Comparison of ENCODE assay signal across 8 cellular contexts in genomic region chr1:7771673-7772299, GRCh38. TPM values are rescaled to one million over a fixed set of nuclear protein-coding genes. Genes with fewer than 3 reads are reported as not detected.
A peak's percentile ranks its signal among the peaks of the same experiment; 100 is the strongest.
DNase-seq lines count a peak whose midpoint lies in the region; ATAC-seq, FAIRE-seq and TF ChIP-seq lines count a peak whose summit lies in the region.

No MANE protein-coding gene starts in this region.

- ATAC-seq in GM18861 (IDR thresholded peaks at IDR 0.05; ENCODE audit: unreplicated experiment): peak; percentile 13

- no peaks in the 10 kb centered on the region for H3K27me3 ChIP-seq in mucosa of rectum (ENCODE audit: control insufficient read depth in 2 of 2, insufficient read depth in 2 of 2, low read length in 2 of 2)

- H3K4me3 ChIP-seq in cardiac fibroblast (replicated peaks in 1 of 2; ENCODE audit: low read depth in 2 of 2, low read length in 2 of 2): peak overlapping the region; percentile 80 to 92
- H3K4me3 ChIP-seq in mucosa of rectum (ENCODE audit: low read length in 2 of 2): peak overlapping the region; percentile 76 to 95

- peaks cover 7 to 10% of the 10 kb centered on the region in 2 donors for H3K4me1 ChIP-seq in mucosa of rectum (ENCODE audit: control insufficient read depth in 2 of 2, insufficient read depth in 2 of 2, low read length in 2 of 2)

- peak; percentile 17 for DNase-seq in HuH-7 (ENCODE audit: low spot score)
- DNase-seq in cardiac fibroblast (ENCODE audit: low read depth in 2 of 2): peak; percentile 2 to 9
- DNase-seq in GM12892 (ENCODE audit: insufficient read length): no peak
- DNase-seq in NCI-H2029 treated with DMSO at 0.1 percent for 48 hours (lab: John Stamatoyannopoulos, UW): no peak
- no peak for DNase-seq in iPS-NIHi11 (ENCODE audit: low spot score)
- DNase-seq in NCI-H1048 (lab: John Stamatoyannopoulos, UW): no peak

- no peak for TF ChIP-seq POLR2A in GM12892 (IDR thresholded peaks at IDR 0.05; ENCODE audit: low read depth, low read length)

- no peak for FAIRE-seq in GM12892 (lab: Jason Lieb, UNC)

- TF ChIP-seq CTCF in cardiac fibroblast (IDR thresholded peaks at IDR 0.05; ENCODE audit: low read depth, low read length): no peak

- peak overlapping the region; percentile 85 to 97 for H3K9ac ChIP-seq in mucosa of rectum (ENCODE audit: low read depth in 1 of 2, low read length in 2 of 2)

- no peaks in the 10 kb centered on the region for H3K9me3 ChIP-seq in mucosa of rectum (ENCODE audit: control insufficient read depth in 2 of 2, low read length in 2 of 2)

- H3K27ac ChIP-seq in mucosa of rectum (ENCODE audit: low read depth in 2 of 2, low read length in 2 of 2): peak overlapping the region; percentile 96 to 97

- H3K36me3 ChIP-seq in mucosa of rectum (ENCODE audit: control insufficient read depth in 2 of 2, insufficient read depth in 2 of 2, low read length in 2 of 2): peaks cover 8 to 14% of the 10 kb centered on the region in 2 donors

RNA-seq across cellular contexts. Expression of gene VAMP3, which starts 0.7 kb away (rescaled TPM):
- 8.5 TPM for polyA plus RNA-seq in GM12892 (2012; ENCODE audit: missing spikeins)

RNA-seq across cellular contexts. Expression of gene PER3, which starts 12.3 kb away (rescaled TPM):
- 0.93 TPM for polyA plus RNA-seq in GM12892 (2012; ENCODE audit: missing spikeins)

Comparison
In these comparisons a context has a peak if more than half of its experiments do, and no peak if none do; other contexts are left out.
1. DNase-seq: peak in HuH-7 (single experiment) and cardiac fibroblast (2 of 2); none in GM12892 (single experiment), NCI-H2029 treated with DMSO at 0.1 percent for 48 hours (single experiment), iPS-NIHi11 (single experiment) and NCI-H1048 (single experiment).